18 cellular contexts compared by ENCODE assay signal in the genomic region with DNA sequence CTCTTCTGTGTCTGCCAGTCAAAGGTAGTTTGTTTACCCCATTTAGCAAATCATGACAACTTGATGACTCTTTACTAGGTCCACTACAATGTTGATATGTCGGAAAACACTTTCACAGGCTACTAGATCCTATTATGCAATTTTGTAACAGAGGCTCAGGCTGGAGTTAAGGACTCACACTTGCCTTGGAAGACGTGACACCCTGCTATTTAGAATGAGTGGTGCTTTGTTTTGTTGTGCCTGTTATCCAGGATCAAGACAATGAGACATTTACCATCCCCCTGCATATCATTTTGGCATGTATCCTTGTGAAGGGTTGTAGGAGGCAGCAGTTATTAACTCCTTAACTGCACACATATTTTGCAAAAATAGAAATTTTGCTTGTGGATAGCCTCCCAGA.
A peak's percentile ranks its signal among the peaks of the same experiment; 100 is the strongest.
DNase-seq lines count a peak whose midpoint lies in the region; FAIRE-seq and TF ChIP-seq lines count a peak whose summit lies in the region.
"Had no signal": no experiment of that assay in that cellular context is flagged by ENCODE, and none has a peak within 500 bp of the region (broad histone marks: within the 10 kb centered on the region; RNA-seq: fewer than 3 reads in every experiment).

No MANE protein-coding gene starts in this region.

- TF ChIP-seq CTCF in D721Med (IDR thresholded peaks at IDR 0.05; ENCODE audit: insufficient read depth, missing control alignments): no peak

- no peak for FAIRE-seq in D721Med (lab: Jason Lieb, UNC)
- FAIRE-seq: GM19239 had no signal

- H3K27ac ChIP-seq in angular gyrus (ENCODE audit: low read depth, low read length) (peak overlapping the region; percentile 73), substantia nigra (ENCODE audit: low read depth, low read length, poor library complexity, severe bottlenecking) (peak overlapping the region; percentile 91)

- DNase-seq in globus pallidus (ENCODE audit: low spot score): peak; percentile 63
- DNase-seq in iPS-NIHi7 (ENCODE audit: extremely low spot score): peak; percentile 10
- DNase-seq in substantia nigra (lab: John Stamatoyannopoulos, UW): peak in 1 of 49 donors; percentile 16
- DNase-seq in D721Med (ENCODE audit: insufficient read length, low spot score): no peak
- DNase-seq in KG1 (lab: John Stamatoyannopoulos, UW): no peak
- DNase-seq in activated effector memory CD4-positive, alpha-beta T cell treated with Interleukin-2 at 50 U/mL for 16 hours: no peak
- DNase-seq in NCI-H2171 treated with DMSO at 0.1 percent for 48 hours (lab: John Stamatoyannopoulos, UW): no peak
- DNase-seq: BE2C; CD4-positive, alpha-beta T cell; DMS53; H7; Kasumi-1; MM.1S; NCI-H1105; NCI-H187 treated with DMSO at 0.1 percent for 48 hours; NCI-H524 had no signal

Comparison
In these comparisons a context has a peak if more than half of its experiments do, and no peak if none do; other contexts are left out.
1. DNase-seq: peak in globus pallidus (single experiment) and iPS-NIHi7 (single experiment); none in D721Med (single experiment), KG1 (single experiment), activated effector memory CD4-positive, alpha-beta T cell treated with Interleukin-2 at 50 U/mL for 16 hours (single experiment) and NCI-H2171 treated with DMSO at 0.1 percent for 48 hours (single experiment).